ENCODE assay signal across 25 cellular contexts in the genomic region with DNA sequence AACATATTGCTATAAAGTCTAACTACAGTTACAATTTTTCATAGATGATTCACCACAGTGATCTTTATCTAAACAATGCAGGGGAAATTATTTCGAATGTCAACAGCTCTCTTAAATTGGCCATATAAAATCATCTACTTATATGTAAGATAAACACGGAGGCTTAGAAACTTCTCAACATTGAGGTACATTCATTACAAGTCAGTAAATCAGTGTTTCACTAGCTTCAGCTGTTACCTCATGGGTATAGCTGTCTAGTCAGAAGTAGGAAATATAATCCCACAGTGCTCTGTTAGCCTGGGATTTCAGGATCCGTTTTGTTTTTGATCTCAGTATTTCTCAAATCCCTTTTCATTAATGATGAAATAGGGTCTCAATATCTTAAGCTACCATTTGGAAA. TPM values are rescaled to one million over a fixed set of nuclear protein-coding genes. Genes with fewer than 3 reads are reported as not detected.
DNase-seq lines count a peak whose midpoint lies in the region; ATAC-seq and TF ChIP-seq lines count a peak whose summit lies in the region.
"Had no signal": no experiment of that assay in that cellular context is flagged by ENCODE, and none has a peak within 500 bp of the region (broad histone marks: within the 10 kb centered on the region; RNA-seq: fewer than 3 reads in every experiment).

No MANE protein-coding gene starts in this region.

- POLR2A ChIA-PET in IMR-90 (lab: Charles Lee; ENCODE audit: unreplicated experiment): interaction anchor here (0.7 kb wide), 1 partner anchor 427 kb away, joined by 3 read pairs; no protein-coding TSS in a partner anchor

- H3K4me1 ChIP-seq in ACC112 (ENCODE audit: control insufficient read depth, insufficient read depth, low read length, unreplicated experiment) (peaks cover 39% of the 10 kb centered on the region), IMR-90 (ENCODE audit: control insufficient read depth, insufficient read depth, low read length) (peaks cover 2% of the 10 kb centered on the region; the same call in 1 of the 2 replicates), mesenchymal stem cell (ENCODE audit: control insufficient read depth, insufficient read depth, low read depth, low read length) (no peaks in the 10 kb centered on the region)
- H3K4me1 ChIP-seq: A549, psoas muscle had no signal

- H3K27ac Mint-ChIP-seq in Calu3 (ENCODE audit: unreplicated experiment): no peak overlapping the region
- H3K27ac Mint-ChIP-seq: activated CD8-positive, alpha-beta T cell treated with anti-CD3 and anti-CD28 coated beads, Interleukin-2, amount 10 ng/mL, durations not matched to agents 7 days and 5 days; activated T-helper 1 cell treated with anti-CD3 and anti-CD28 coated beads, Interleukin-12 subunit alpha, Interleukin-12 subunit beta, Interleukin-2, Interleukin-4 antibody, amounts not matched to agents 30 ng/mL and 10 ng/mL and 1 ng/mL, durations not matched to agents 14 hours and 24 hours and 36 hours; CD4-positive, alpha-beta memory T cell; endodermal cell; natural killer cell; stimulated activated naive B cell treated with anti-CD40 and anti-IgM and Interleukin-4, amounts not matched to agents 10 μg/mL and 1 μg/mL and 100 μg/mL, for 72 hours; T-cell had no signal

- H3K9me1 ChIP-seq in IMR-90 (ENCODE audit: insufficient read depth, low read length): no peaks in the 10 kb centered on the region; the same call in 1 of the 2 replicates

- WGBS in IMR-90 (ENCODE audit: extremely low coverage in 2 of 2, insufficient read length in 1 of 2), 2 experiments: no CpG with 5 or more reads among the region's 3 CpGs
- WGBS in mesenchymal stem cell: 0% methylated on average over 1 of the region's 3 CpGs

- peak overlapping the region in 1 of 2 experiments; percentile 45; a peak in 1 of 4 replicates for H4K8ac ChIP-seq in IMR-90 (ENCODE audit: low read depth in 2 of 2, low read length in 2 of 2)
- H4K8ac ChIP-seq in mesenchymal stem cell (ENCODE audit: low read length): no peak overlapping the region

- in situ Hi-C loops in IMR-90 (cut with MboI; ENCODE audit: low sequenced_read_pairs): no loop called here

- H4K20me1 ChIP-seq in IMR-90 (ENCODE audit: insufficient read depth, low read length): no peaks in the 10 kb centered on the region

- TF ChIP-seq RAD21 in IMR-90 (IDR thresholded peaks at IDR 0.05; ENCODE audit: low read length): no peak

- H3K18ac ChIP-seq in IMR-90 (ENCODE audit: low read depth, low read length) (0 out of 2 replicates have a peak overlapping the region, but pooled peaks have one; percentile 22), mesenchymal stem cell (ENCODE audit: low read depth in 1 of 2, low read length in 2 of 2) (no peak overlapping the region)

- H3K4me3 ChIP-seq in ACC112 (ENCODE audit: low read depth, low read length) (peak overlapping the region; percentile 36; the same call in 1 of the 2 replicates), IMR-90 (ENCODE audit: insufficient read depth, low read depth, low read length) (no peak overlapping the region), mesenchymal stem cell (ENCODE audit: insufficient read depth in 1 of 2, low read depth in 1 of 2, low read length in 2 of 2) (no peak overlapping the region), MG63 (no peak overlapping the region)
- H3K4me3 ChIP-seq: A549, psoas muscle had no signal

- H2AK5ac ChIP-seq in IMR-90 (ENCODE audit: low read depth, low read length) (no peak overlapping the region), mesenchymal stem cell (ENCODE audit: low read length, severe bottlenecking) (no peak overlapping the region)

- no peaks in the 10 kb centered on the region for H3K36me3 ChIP-seq in ACC112 (ENCODE audit: insufficient read depth, low read length)
- H3K36me3 ChIP-seq in IMR-90 (ENCODE audit: control insufficient read depth, insufficient read depth, low read length): no peaks in the 10 kb centered on the region
- H3K36me3 ChIP-seq in mesenchymal stem cell (ENCODE audit: control insufficient read depth in 1 of 2, insufficient read depth in 2 of 2, low read depth in 1 of 2, low read length in 2 of 2): no peaks in the 10 kb centered on the region
- H3K36me3 ChIP-seq in MG63: no peaks in the 10 kb centered on the region
- H3K36me3 ChIP-seq: WERI-Rb-1 had no signal

- no peak overlapping the region for H2BK120ac ChIP-seq in IMR-90 (ENCODE audit: low read depth, low read length)
- H2BK120ac ChIP-seq in mesenchymal stem cell (ENCODE audit: low read depth, low read length): no peak overlapping the region

- no peaks in the 10 kb centered on the region for H3K9me3 Mint-ChIP-seq in Calu3 (ENCODE audit: low read depth, unreplicated experiment)
- H3K9me3 Mint-ChIP-seq: activated T-helper 1 cell treated with anti-CD3 and anti-CD28 coated beads, Interleukin-12 subunit alpha, Interleukin-12 subunit beta, Interleukin-2, Interleukin-4 antibody, amounts not matched to agents 30 ng/mL and 10 ng/mL and 1 ng/mL, durations not matched to agents 14 hours and 24 hours and 36 hours; central memory CD8-positive, alpha-beta T cell; endodermal cell; stimulated activated naive B cell treated with anti-CD40 and anti-IgM and Interleukin-4, amounts not matched to agents 10 μg/mL and 1 μg/mL and 100 μg/mL, for 72 hours had no signal

- ATAC-seq in IMR-90 (ENCODE audit: low read depth): peak; percentile 86
- ATAC-seq: A549; activated CD8-positive, alpha-beta T cell treated with anti-CD3 and anti-CD28 coated beads, Interleukin-2, amount 10 ng/mL, durations not matched to agents 7 days and 5 days; natural killer cell; psoas muscle; Right ventricle myocardium inferior; stimulated activated naive B cell treated with anti-CD40 and anti-IgM and Interleukin-4, amounts not matched to agents 10 μg/mL and 1 μg/mL and 100 μg/mL, for 72 hours; T-cell had no signal

- no peak overlapping the region for H4K5ac ChIP-seq in IMR-90 (ENCODE audit: low read depth, low read length)

- H3K23ac ChIP-seq in IMR-90 (ENCODE audit: low read depth, low read length) (no peak overlapping the region), mesenchymal stem cell (ENCODE audit: low read length in 2 of 2) (no peak overlapping the region)

- peak overlapping the region; percentile 82 for H3K27ac ChIP-seq in ACC112 (ENCODE audit: low read depth, low read length)
- H3K27ac ChIP-seq in IMR-90 (ENCODE audit: insufficient read depth, low read length): no peak overlapping the region
- no peak overlapping the region for H3K27ac ChIP-seq in mesenchymal stem cell (ENCODE audit: low read length, poor library complexity, severe bottlenecking)
- H3K27ac ChIP-seq: A549, psoas muscle, WERI-Rb-1 had no signal

- H3K9me3 ChIP-seq in IMR-90 (ENCODE audit: control insufficient read depth, insufficient read depth, low read length) (no peaks in the 10 kb centered on the region), mesenchymal stem cell (ENCODE audit: control insufficient read depth, low read length) (no peaks in the 10 kb centered on the region), MG63 (no peaks in the 10 kb centered on the region)
- H3K9me3 ChIP-seq: A549, psoas muscle had no signal

- 0 out of 2 replicates have a peak overlapping the region, but pooled peaks have one; percentile 7 for H2BK20ac ChIP-seq in IMR-90 (ENCODE audit: low read depth, low read length)

- intact Hi-C loops in IMR-90 (cut with micrococcal nuclease) (no loop called here), Calu3 (cut with micrococcal nuclease; ENCODE audit: unreplicated experiment) (no loop called here)

- H2AK9ac ChIP-seq in IMR-90 (replicated peaks; ENCODE audit: low read depth, low read length, poor library complexity): no peak overlapping the region

- H2AFZ ChIP-seq in ACC112 (ENCODE audit: low read length, unreplicated experiment) (peak overlapping the region; percentile 78), IMR-90 (replicated peaks; ENCODE audit: low read length, poor library complexity) (no peak overlapping the region), mesenchymal stem cell (ENCODE audit: low read depth, low read length) (no peak overlapping the region)

- H3K9ac ChIP-seq in IMR-90 (ENCODE audit: low read depth, low read length) (no peak overlapping the region), mesenchymal stem cell (ENCODE audit: low read length) (no peak overlapping the region)

- no peak for TF ChIP-seq CTCF in IMR-90 (conservative IDR thresholded peaks at IDR 0.05; ENCODE audit: low read depth, low read length)
- no peak for TF ChIP-seq CTCF in Calu3 (IDR thresholded peaks at IDR 0.05; ENCODE audit: unreplicated experiment)

- no peaks in the 10 kb centered on the region for H3K79me2 ChIP-seq in ACC112 (ENCODE audit: control insufficient read depth, insufficient read depth, low read length, unreplicated experiment)

- H3K36me3 Mint-ChIP-seq in Calu3 (ENCODE audit: insufficient read depth, unreplicated experiment): no peaks in the 10 kb centered on the region
- H3K36me3 Mint-ChIP-seq: CD4-positive, alpha-beta memory T cell; natural killer cell; stimulated activated naive B cell treated with anti-CD40 and anti-IgM and Interleukin-4, amounts not matched to agents 10 μg/mL and 1 μg/mL and 100 μg/mL, for 72 hours; T-cell had no signal

- dilution Hi-C loops in IMR-90 (cut with HindIII; ENCODE audit: low sequenced_read_pairs, unreplicated experiment): no loop called here

- H3K4ac ChIP-seq in IMR-90 (ENCODE audit: low read depth, low read length): no peak overlapping the region
- no peak overlapping the region for H3K4ac ChIP-seq in mesenchymal stem cell (ENCODE audit: low read depth in 1 of 2, low read length in 2 of 2)

- H2BK12ac ChIP-seq in mesenchymal stem cell (ENCODE audit: low read length in 2 of 2): no peak overlapping the region

- H3K4me2 ChIP-seq in IMR-90 (ENCODE audit: low read depth, low read length) (peak overlapping the region; percentile 84; the same call in 1 of the 2 replicates), mesenchymal stem cell (ENCODE audit: low read length, poor library complexity, severe bottlenecking) (no peak overlapping the region)
- H3K4me2 ChIP-seq: A549 had no signal

- H3K27me3 Mint-ChIP-seq in Calu3 (ENCODE audit: unreplicated experiment): no peaks in the 10 kb centered on the region
- H3K27me3 Mint-ChIP-seq: CD4-positive, alpha-beta memory T cell; central memory CD8-positive, alpha-beta T cell; stimulated activated naive B cell treated with anti-CD40 and anti-IgM and Interleukin-4, amounts not matched to agents 10 μg/mL and 1 μg/mL and 100 μg/mL, for 72 hours; T-cell had no signal

- CTCF ChIA-PET in IMR-90 (lab: Yijun Ruan, JAX): no interaction called here
- CTCF ChIA-PET in Calu3 (lab: Charles Lee): no interaction called here

- H2BK15ac ChIP-seq in IMR-90 (ENCODE audit: low read depth, low read length) (no peak overlapping the region; the same call in 2 of the 3 replicates), mesenchymal stem cell (ENCODE audit: low read depth, poor library complexity, severe bottlenecking) (no peak overlapping the region)

- no peak for TF ChIP-seq POLR2A in IMR-90 (IDR thresholded peaks at IDR 0.05; ENCODE audit: low read depth, low read length)

- H2BK5ac ChIP-seq in IMR-90 (ENCODE audit: low read depth, low read length, poor library complexity, severe bottlenecking): peak overlapping the region; percentile 51
- no peak overlapping the region for H2BK5ac ChIP-seq in mesenchymal stem cell (ENCODE audit: low read depth, low read length, poor library complexity, severe bottlenecking)

- DNase-seq in IMR-90 (peak; percentile 80), dedifferentiated amniotic fluid mesenchymal stem cell (ENCODE audit: extremely low spot score) (peak; percentile 72), mesenchymal stem cell (peak; percentile 50), MG63 (no peak), Calu3 (no peak), NCI-H82 treated with DMSO at 0.1 percent for 48 hours (lab: John Stamatoyannopoulos, UW; ENCODE audit: unreplicated experiment) (no peak), Ammon's horn (ENCODE audit: low spot score) (no peak)
- DNase-seq: activated CD8-positive, alpha-beta T cell treated with anti-CD3 and anti-CD28 coated beads, Interleukin-2, amount 10 ng/mL, durations not matched to agents 7 days and 5 days; CD4-positive, alpha-beta memory T cell; DND-41; endodermal cell; mammary epithelial cell; natural killer cell; NCI-H1694 treated with DMSO at 0.1 percent for 48 hours; NCI-H2227 treated with DMSO at 0.1 percent for 48 hours; psoas muscle; stimulated activated naive B cell treated with anti-CD40 and anti-IgM and Interleukin-4, amounts not matched to agents 10 μg/mL and 1 μg/mL and 100 μg/mL, for 72 hours; T-cell; trophoblast cell; WERI-Rb-1 had no signal

- H4K91ac ChIP-seq in IMR-90 (ENCODE audit: insufficient read depth, low read depth, low read length) (no peak overlapping the region), mesenchymal stem cell (ENCODE audit: low read length) (no peak overlapping the region)

- H3K14ac ChIP-seq in IMR-90 (replicated peaks; ENCODE audit: low read depth, low read length): no peak overlapping the region
- H3K14ac ChIP-seq in mesenchymal stem cell (ENCODE audit: low read length in 2 of 2): no peak overlapping the region

- no peak overlapping the region for H3K56ac ChIP-seq in IMR-90 (ENCODE audit: extremely low read depth, insufficient read depth, low read length)

- H3K79me1 ChIP-seq in IMR-90 (ENCODE audit: low read depth in 1 of 2, low read length in 2 of 2) (peaks cover 0 to 2% of the 10 kb centered on the region in 2 experiments; a peak in 2 of 4 replicates), mesenchymal stem cell (replicated peaks; ENCODE audit: low read length, poor library complexity, severe bottlenecking) (no peaks in the 10 kb centered on the region)

- H3K27me3 ChIP-seq in ACC112 (ENCODE audit: insufficient read depth, low read length): no peaks in the 10 kb centered on the region
- H3K27me3 ChIP-seq in IMR-90 (ENCODE audit: control insufficient read depth, insufficient read depth, low read length): no peaks in the 10 kb centered on the region
- H3K27me3 ChIP-seq in mesenchymal stem cell (ENCODE audit: control insufficient read depth in 1 of 2, insufficient read depth in 1 of 2, low read length in 2 of 2): no peaks in the 10 kb centered on the region
- H3K27me3 ChIP-seq in MG63: no peaks in the 10 kb centered on the region

- no peak overlapping the region for H3K4me3 Mint-ChIP-seq in Calu3 (ENCODE audit: low read depth, unreplicated experiment)
- H3K4me3 Mint-ChIP-seq: activated CD8-positive, alpha-beta T cell treated with anti-CD3 and anti-CD28 coated beads, Interleukin-2, amount 10 ng/mL, durations not matched to agents 7 days and 5 days; activated T-helper 1 cell treated with anti-CD3 and anti-CD28 coated beads, Interleukin-12 subunit alpha, Interleukin-12 subunit beta, Interleukin-2, Interleukin-4 antibody, amounts not matched to agents 30 ng/mL and 10 ng/mL and 1 ng/mL, durations not matched to agents 14 hours and 24 hours and 36 hours; CD4-positive, alpha-beta memory T cell; central memory CD8-positive, alpha-beta T cell; endodermal cell; natural killer cell; stimulated activated naive B cell treated with anti-CD40 and anti-IgM and Interleukin-4, amounts not matched to agents 10 μg/mL and 1 μg/mL and 100 μg/mL, for 72 hours; T-cell had no signal

- H3K4me1 Mint-ChIP-seq in Calu3 (ENCODE audit: low read depth, unreplicated experiment): no peaks in the 10 kb centered on the region
- H3K4me1 Mint-ChIP-seq: CD4-positive, alpha-beta memory T cell; central memory CD8-positive, alpha-beta T cell; natural killer cell; stimulated activated naive B cell treated with anti-CD40 and anti-IgM and Interleukin-4, amounts not matched to agents 10 μg/mL and 1 μg/mL and 100 μg/mL, for 72 hours; T-cell had no signal

- BruUV-seq in IMR-90 (replicated peaks; lab: Mats Ljungman, UMichigan): no TSS peak
- no TSS peak for BruUV-seq in Calu3 (replicated peaks; lab: Mats Ljungman, UMichigan)

RNA-seq across cellular contexts. Expression of gene PCDH7, which starts 43.2 kb away (rescaled TPM):
- total RNA-seq in IMR-90 (2012; rRNA removed) (42.8 and 44.1 TPM in 2 replicates), Calu3 (2022) (0.45 and 1.8 TPM in 2 replicates)
- polyA plus RNA-seq in IMR-90 (2012; rRNA removed): 26.5 and 27.8 TPM in 2 replicates
- 11.3 and 18.3 TPM in 2 replicates for polyA plus RNA-seq in IMR-90 (2012; cell fraction: cytosol; rRNA removed)
- polyA plus RNA-seq in IMR-90 (2012; cell fraction: nucleus; rRNA removed; ENCODE audit: low replicate concordance): 12.4 and 13.8 TPM in 2 replicates
- polyA plus RNA-seq in mesenchymal stem cell (2013, experiment 1 of 2): 17.0 TPM
- 17.7 TPM for polyA plus RNA-seq in mesenchymal stem cell (2013, experiment 2 of 2)
- not detected in 2 replicates for total RNA-seq in MG63 (2014; rRNA removed; shearing (Covaris generic); ENCODE audit: low replicate concordance)
- total RNA-seq: activated CD8-positive, alpha-beta T cell treated with anti-CD3 and anti-CD28 coated beads, Interleukin-2, amount 10 ng/mL, durations not matched to agents 7 days and 5 days; activated T-helper 1 cell treated with anti-CD3 and anti-CD28 coated beads, Interleukin-12 subunit alpha, Interleukin-12 subunit beta, Interleukin-2, Interleukin-4 antibody, amounts not matched to agents 30 ng/mL and 10 ng/mL and 1 ng/mL, durations not matched to agents 14 hours and 24 hours and 36 hours; CD4-positive, alpha-beta memory T cell; natural killer cell had no signal
- polyA plus RNA-seq: CD4-positive, alpha-beta memory T cell had no signal

Comparison
In these comparisons a context has a peak if more than half of its experiments do, and no peak if none do; other contexts are left out.
1. DNase-seq: peak in IMR-90 (single experiment), dedifferentiated amniotic fluid mesenchymal stem cell (single experiment) and mesenchymal stem cell (single experiment); none in MG63 (single experiment), Calu3 (single experiment), NCI-H82 treated with DMSO at 0.1 percent for 48 hours (single experiment) and Ammon's horn (single experiment).
2. RNA of gene PCDH7, which starts 43.2 kb away (total RNA-seq): 42.8 to 44.1 TPM in IMR-90; 0.45 to 1.8 TPM in Calu3 and not detected in MG63; every median in the first group is over 10 times any median in the second.